ENCODE assay signal across 9 cellular contexts in genomic region chr1:24966724-24967346, GRCh38. TPM values are rescaled to one million over a fixed set of nuclear protein-coding genes. Genes with fewer than 3 reads are reported as not detected.
A peak's percentile ranks its signal among the peaks of the same experiment; 100 is the strongest.
DNase-seq lines count a peak whose midpoint lies in the region; ATAC-seq and TF ChIP-seq lines count a peak whose summit lies in the region.
"Had no signal": no experiment of that assay in that cellular context is flagged by ENCODE, and none has a peak within 500 bp of the region (broad histone marks: within the 10 kb centered on the region; RNA-seq: fewer than 3 reads in every experiment).

No MANE protein-coding gene starts in this region.

- in situ Hi-C loops in GM13976 (cut with MboI; ENCODE audit: low sequenced_read_pairs, unreplicated experiment), result no loop called here

- ATAC-seq in sciatic nerve, result no peak
- ATAC-seq in GM18873 (IDR thresholded peaks at IDR 0.05; ENCODE audit: low FRiP score, unreplicated experiment), result no peak

- POLR2A ChIA-PET in HEK293T (lab: Yijun Ruan, JAX), result no interaction called here

- CTCF ChIA-PET in HEK293T (lab: Yijun Ruan, JAX), result no interaction called here

- TF ChIP-seq CTCF in GM13976 (IDR thresholded peaks at IDR 0.05; ENCODE audit: borderline replicate concordance, control extremely low read depth, extremely low read depth, insufficient read depth, missing control alignments), result no peak

- DNase-seq in GM13976 (ENCODE audit: low spot score) (peak; percentile 84), SW480 (ENCODE audit: low spot score) (peak; percentile 59), astrocyte of the hippocampus (ENCODE audit: low read depth, low spot score) (peak; percentile 68), HEK293T (ENCODE audit: extremely low spot score) (no peak), HT-29 (ENCODE audit: low spot score) (no peak), sciatic nerve (ENCODE audit: low spot score) (no peak)
- DNase-seq in stimulated activated CD4-positive, alpha-beta T cell treated with anti-CD3 and anti-CD28 coated beads, Interleukin-2, amount 100 ng/mL, for 24 hours, result peak; percentile 76 to 87

- intact Hi-C loops in sciatic nerve (cut with DNase I), result no loop called here

TF ChIP-seq in HEK293T, 16 proteins besides CTCF, POLR2A, EP300 and RAD21:
- no peak for TF ChIP-seq SP1 (IDR thresholded peaks at IDR 0.05)
- TF ChIP-seq LEF1 (IDR thresholded peaks at IDR 0.05; ENCODE audit: borderline replicate concordance), result no peak
- no peak for TF ChIP-seq PKNOX1 (IDR thresholded peaks at IDR 0.05)
- no peak for TF ChIP-seq HDGF (IDR thresholded peaks at IDR 0.05; ENCODE audit: borderline replicate concordance)
- no peak for TF ChIP-seq L3MBTL2 (conservative IDR thresholded peaks at IDR 0.05)
- no peak for TF ChIP-seq ARNT (IDR thresholded peaks at IDR 0.05)
- TF ChIP-seq ZNF384 (IDR thresholded peaks at IDR 0.05), result no peak
- TF ChIP-seq TARDBP (IDR thresholded peaks at IDR 0.05), result no peak
- no peak for TF ChIP-seq ELF4 (IDR thresholded peaks at IDR 0.05)
- TF ChIP-seq NFRKB (IDR thresholded peaks at IDR 0.05), result no peak
- TF ChIP-seq FOXK2 (IDR thresholded peaks at IDR 0.05), result no peak
- no peak for TF ChIP-seq SUZ12 (IDR thresholded peaks at IDR 0.05)
- TF ChIP-seq CTBP1 (IDR thresholded peaks at IDR 0.05; ENCODE audit: borderline replicate concordance), result no peak
- no peak for TF ChIP-seq BHLHE40 (IDR thresholded peaks at IDR 0.05; ENCODE audit: borderline replicate concordance)
- TF ChIP-seq FOXA1 (IDR thresholded peaks at IDR 0.05), result no peak
- TF ChIP-seq FOXM1 (IDR thresholded peaks at IDR 0.05; ENCODE audit: borderline replicate concordance), result no peak

RNA-seq across cellular contexts. Expression of gene RUNX3, which starts 36.8 kb away (rescaled TPM):
- 0.18 TPM in 1 of 2 replicates, not detected in the other for total RNA-seq in HT-29 (2014; rRNA removed; shearing (Covaris generic))
- 2.0 TPM for total RNA-seq in sciatic nerve
- total RNA-seq: cardiac muscle cell had no signal

Comparison
In these comparisons a context has a peak if more than half of its experiments do, and no peak if none do; other contexts are left out.
1. DNase-seq: peak in GM13976 (single experiment), SW480 (single experiment), astrocyte of the hippocampus (single experiment) and stimulated activated CD4-positive, alpha-beta T cell treated with anti-CD3 and anti-CD28 coated beads, Interleukin-2, amount 100 ng/mL, for 24 hours (2 of 2); none in HEK293T (single experiment), HT-29 (single experiment) and sciatic nerve (single experiment).